ENCODE assay signal across 7 cellular contexts in the genomic region with DNA sequence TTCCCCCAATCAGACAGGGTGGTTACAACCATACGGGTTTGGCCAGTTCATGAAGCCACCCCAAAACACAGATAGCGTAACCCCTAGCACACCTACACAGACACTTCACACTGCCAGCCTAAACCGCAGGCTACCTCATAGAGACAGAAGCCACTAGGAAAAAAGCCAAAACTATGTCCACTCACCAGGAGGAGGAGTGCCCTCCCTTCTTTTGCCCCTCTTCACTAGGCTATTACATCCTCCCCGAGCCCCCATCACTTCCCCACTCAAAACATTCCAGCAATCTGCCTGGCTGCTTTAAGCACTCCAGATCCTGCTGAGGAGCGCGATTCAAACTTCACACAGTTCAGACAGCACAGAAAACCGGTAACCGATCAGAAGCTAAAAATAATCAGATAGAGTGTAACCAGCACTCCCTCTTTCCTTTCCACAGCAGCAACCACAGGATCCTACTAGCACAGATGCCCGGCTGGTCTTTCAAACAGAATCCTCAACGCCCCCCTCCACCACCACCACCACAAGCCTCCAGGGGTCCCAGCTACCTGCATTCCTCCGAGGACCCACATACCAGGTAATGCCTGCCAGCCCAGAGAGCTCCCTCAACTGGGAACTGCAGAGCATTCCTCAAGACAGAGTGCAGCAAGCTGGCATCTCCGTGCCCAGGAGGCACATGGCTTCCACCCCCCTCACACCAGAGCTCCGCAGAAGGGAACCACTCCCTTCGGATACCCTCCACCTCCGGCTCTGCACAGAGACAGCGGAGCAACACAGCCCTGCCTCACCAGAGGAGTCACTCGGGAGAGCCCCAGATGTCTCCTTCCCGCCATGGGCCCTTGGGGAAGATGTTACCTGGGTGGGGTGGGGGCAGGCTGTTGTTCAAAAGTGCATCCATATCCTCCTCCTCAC. TPM values are rescaled to one million over a fixed set of nuclear protein-coding genes. Genes with fewer than 3 reads are reported as not detected.
DNase-seq lines count a peak whose midpoint lies in the region; ATAC-seq, FAIRE-seq and TF ChIP-seq lines count a peak whose summit lies in the region.

No MANE protein-coding gene starts in this region.

- ATAC-seq in GM23338, result peak; percentile 51
- peak; percentile 33 to 34 for ATAC-seq in stimulated activated naive B cell treated with anti-CD40 and anti-IgM and Interleukin-4, amounts not matched to agents 10 μg/mL and 1 μg/mL and 100 μg/mL, for 72 hours (replicated peaks)

- peak; percentile 82 for DNase-seq in GM23338 (ENCODE audit: low spot score)
- no peak for DNase-seq in SJCRH30
- peak in 1 of 2 donors; percentile 37 for DNase-seq in breast epithelium (ENCODE audit: low spot score in 2 of 2)
- no peak for DNase-seq in kidney
- no peak for DNase-seq in stimulated activated naive B cell treated with anti-CD40 and anti-IgM and Interleukin-4, amounts not matched to agents 10 μg/mL and 1 μg/mL and 100 μg/mL, for 72 hours
- no peak for DNase-seq in NCI-H1105 (lab: John Stamatoyannopoulos, UW)
- DNase-seq in SHP77 (lab: John Stamatoyannopoulos, UW), result no peak

- H3K27ac Mint-ChIP-seq in GM23338, result peak overlapping the region; percentile 74
- H3K27ac Mint-ChIP-seq in stimulated activated naive B cell treated with anti-CD40 and anti-IgM and Interleukin-4, amounts not matched to agents 10 μg/mL and 1 μg/mL and 100 μg/mL, for 72 hours, result peak overlapping the region; percentile 91

- peak overlapping the region; percentile 11 to 62 for H3K9ac ChIP-seq in kidney (ENCODE audit: low read length in 2 of 2)

- H3F3A ChIP-seq in GM23338 (replicated peaks; ENCODE audit: low read depth), result peaks cover 20% of the 10 kb centered on the region; the same call in 1 of the 2 replicates

- H3K36me3 ChIP-seq in GM23338 (ENCODE audit: insufficient read depth) (peaks cover 24% of the 10 kb centered on the region), SJCRH30 (peaks cover 42% of the 10 kb centered on the region), breast epithelium (peaks cover 6% of the 10 kb centered on the region), kidney (ENCODE audit: control insufficient read depth in 1 of 2, insufficient read depth in 2 of 2, low read length in 2 of 2) (peaks cover 15 to 17% of the 10 kb centered on the region in 2 donors)

- intact Hi-C loops in breast epithelium (cut with DNase I; ENCODE audit: low total_unique reads), result no loop called here
- intact Hi-C loops in kidney (cut with DNase I), result no loop called here

- no peak overlapping the region for H2AFZ ChIP-seq in GM23338

- peak overlapping the region; percentile 96 for H3K4me2 ChIP-seq in GM23338

- H3K4me1 Mint-ChIP-seq in GM23338, result peaks cover 28% of the 10 kb centered on the region
- H3K4me1 Mint-ChIP-seq in stimulated activated naive B cell treated with anti-CD40 and anti-IgM and Interleukin-4, amounts not matched to agents 10 μg/mL and 1 μg/mL and 100 μg/mL, for 72 hours, result peaks cover 36 to 60% of the 10 kb centered on the region in 2 donors

- H3K36me3 Mint-ChIP-seq in GM23338 (ENCODE audit: low read depth), result peaks cover 52% of the 10 kb centered on the region
- peaks cover 38 to 48% of the 10 kb centered on the region in 2 donors for H3K36me3 Mint-ChIP-seq in stimulated activated naive B cell treated with anti-CD40 and anti-IgM and Interleukin-4, amounts not matched to agents 10 μg/mL and 1 μg/mL and 100 μg/mL, for 72 hours

- TF ChIP-seq CTCF in GM23338 (conservative IDR thresholded peaks at IDR 0.05; ENCODE audit: low read depth in 2 of 2) (0 out of 4 replicates have a peak, but pooled peaks have one; percentile 6 to 11), breast epithelium (IDR thresholded peaks at IDR 0.05) (no peak), kidney (IDR thresholded peaks at IDR 0.05; ENCODE audit: borderline replicate concordance, extremely low read depth, insufficient read depth) (no peak)

- H3K9me3 ChIP-seq in SJCRH30 (replicated peaks) (no peaks in the 10 kb centered on the region), breast epithelium (no peaks in the 10 kb centered on the region), kidney (ENCODE audit: control insufficient read depth in 1 of 2, low read length in 2 of 2) (no peaks in the 10 kb centered on the region)

- no peak overlapping the region; the same call in 2 of the 3 replicates for H3K4me3 Mint-ChIP-seq in GM23338
- H3K4me3 Mint-ChIP-seq in stimulated activated naive B cell treated with anti-CD40 and anti-IgM and Interleukin-4, amounts not matched to agents 10 μg/mL and 1 μg/mL and 100 μg/mL, for 72 hours, result no peak overlapping the region

- no peaks in the 10 kb centered on the region for H3K27me3 ChIP-seq in GM23338 (ENCODE audit: insufficient read depth)
- H3K27me3 ChIP-seq in SJCRH30, result no peaks in the 10 kb centered on the region
- H3K27me3 ChIP-seq in breast epithelium, result no peaks in the 10 kb centered on the region

- peaks cover 33% of the 10 kb centered on the region for H4K20me1 ChIP-seq in GM23338 (replicated peaks; ENCODE audit: insufficient read depth)

- H3K4me1 ChIP-seq in GM23338 (ENCODE audit: insufficient read depth), result peaks cover 29% of the 10 kb centered on the region
- peaks cover 39% of the 10 kb centered on the region for H3K4me1 ChIP-seq in SJCRH30
- peaks cover 12 to 22% of the 10 kb centered on the region in 2 donors for H3K4me1 ChIP-seq in breast epithelium
- peaks cover 15 to 23% of the 10 kb centered on the region in 2 donors for H3K4me1 ChIP-seq in kidney (ENCODE audit: control insufficient read depth in 1 of 2, insufficient read depth in 1 of 2, low read depth in 1 of 2, low read length in 2 of 2)

- H3K27ac ChIP-seq in GM23338 (ENCODE audit: low read depth) (no peak overlapping the region), SJCRH30 (no peak overlapping the region), breast epithelium (peak overlapping the region; percentile 98 to 100), kidney (ENCODE audit: low read depth in 2 of 2, low read length in 2 of 2) (peak overlapping the region; percentile 70 to 97)

- TF ChIP-seq POLR2A in breast epithelium (IDR thresholded peaks at IDR 0.05), result no peak

- no peaks in the 10 kb centered on the region; the same call in 2 of the 3 replicates for H3K9me3 Mint-ChIP-seq in GM23338
- no peaks in the 10 kb centered on the region for H3K9me3 Mint-ChIP-seq in stimulated activated naive B cell treated with anti-CD40 and anti-IgM and Interleukin-4, amounts not matched to agents 10 μg/mL and 1 μg/mL and 100 μg/mL, for 72 hours

- peaks cover 11% of the 10 kb centered on the region for H3K27me3 Mint-ChIP-seq in GM23338 (ENCODE audit: insufficient read depth, low read depth, poor library complexity)
- H3K27me3 Mint-ChIP-seq in stimulated activated naive B cell treated with anti-CD40 and anti-IgM and Interleukin-4, amounts not matched to agents 10 μg/mL and 1 μg/mL and 100 μg/mL, for 72 hours, result no peaks in the 10 kb centered on the region

- FAIRE-seq in kidney (lab: Jason Lieb, UNC), result no peak

- H3K4me3 ChIP-seq in GM23338, result peak overlapping the region; percentile 88
- H3K4me3 ChIP-seq in SJCRH30, result peak overlapping the region; percentile 91
- H3K4me3 ChIP-seq in breast epithelium, result peak overlapping the region; percentile 97 to 99 (median 98)
- H3K4me3 ChIP-seq in kidney (ENCODE audit: low read length in 2 of 2), result peak overlapping the region; percentile 70 to 82

- peaks cover 48% of the 10 kb centered on the region for H3K79me2 ChIP-seq in GM23338 (replicated peaks; ENCODE audit: insufficient read depth)

- peaks cover 6% of the 10 kb centered on the region; the same call in 1 of the 2 replicates for H3K9me2 ChIP-seq in GM23338 (ENCODE audit: insufficient read depth)

TF ChIP-seq in GM23338, 12 proteins besides CTCF, POLR2A, EP300 and RAD21:
- TF ChIP-seq POLR2AphosphoS5 (IDR thresholded peaks at IDR 0.05; ENCODE audit: low read depth) (peak; percentile 22; the same call in 1 of the 2 replicates), JUNB (IDR thresholded peaks at IDR 0.05; ENCODE audit: unreplicated experiment) (no peak)

RNA-seq across cellular contexts. Expression of gene CHD4, which starts 1.5 kb away (rescaled TPM):
- 301 and 351 TPM in 2 replicates for total RNA-seq in GM23338 (2014; rRNA removed; shearing (Covaris generic))
- polyA plus RNA-seq in GM23338 (2016; fragmentation: Nextera tagmentation; extraction: Ambion mirVana) (317 and 370 TPM in 2 replicates), kidney (ENCODE audit: insufficient read depth, low read depth, low replicate concordance) (109 TPM)
- total RNA-seq in SJCRH30 (2014; rRNA removed; shearing (Covaris generic)), result 300 and 311 TPM in 2 replicates
- total RNA-seq in breast epithelium (100 to 1,000 TPM; 162 to 227 (median 203) TPM), kidney (224 TPM)

RNA-seq across cellular contexts. Expression of gene LPAR5, which starts 30.1 kb away (rescaled TPM):
- 0.38 and 0.89 TPM in 2 replicates for total RNA-seq in GM23338 (2014; rRNA removed; shearing (Covaris generic))
- polyA plus RNA-seq in GM23338 (2016; fragmentation: Nextera tagmentation; extraction: Ambion mirVana) (0.32 and 0.38 TPM in 2 replicates), kidney (ENCODE audit: insufficient read depth, low read depth, low replicate concordance) (0.97 TPM)
- total RNA-seq in SJCRH30 (2014; rRNA removed; shearing (Covaris generic)), result not detected in 2 replicates
- total RNA-seq in breast epithelium (1 to 10 TPM in 2 of 3 donors, under 1 TPM in 1; 0.98 to 1.8 (median 1.8) TPM), kidney (4.9 TPM)

RNA-seq across cellular contexts. Expression of gene NOP2, which starts 37.6 kb away (rescaled TPM):
- total RNA-seq in GM23338 (2014; rRNA removed; shearing (Covaris generic)), result 67.2 and 67.9 TPM in 2 replicates
- 63.3 and 63.4 TPM in 2 replicates for polyA plus RNA-seq in GM23338 (2016; fragmentation: Nextera tagmentation; extraction: Ambion mirVana)
- total RNA-seq in SJCRH30 (2014; rRNA removed; shearing (Covaris generic)), result 63.8 and 67.7 TPM in 2 replicates
- 10 to 100 TPM; 30.6 to 37.6 (median 31.5) TPM for total RNA-seq in breast epithelium
- total RNA-seq in kidney, result 29.7 TPM
- polyA plus RNA-seq in kidney (ENCODE audit: insufficient read depth, low read depth, low replicate concordance), result 12.2 TPM

RNA-seq across cellular contexts. Expression of gene ACRBP, which starts 41.6 kb away (rescaled TPM):
- 2.2 TPM in 1 of 2 replicates, not detected in the other for total RNA-seq in GM23338 (2014; rRNA removed; shearing (Covaris generic))
- polyA plus RNA-seq in GM23338 (2016; fragmentation: Nextera tagmentation; extraction: Ambion mirVana) (0.70 TPM in 1 of 2 replicates, not detected in the other), kidney (ENCODE audit: insufficient read depth, low read depth, low replicate concordance) (2.1 TPM)
- 0.28 TPM in 1 of 2 replicates, not detected in the other for total RNA-seq in SJCRH30 (2014; rRNA removed; shearing (Covaris generic))
- total RNA-seq in breast epithelium (1 to 10 TPM in 1 of 3 donors, under 1 TPM in 2; 0.59 to 2.4 (median 0.66) TPM), kidney (3.4 TPM)

RNA-seq across cellular contexts. Expression of gene IFFO1, which starts 49.8 kb away (rescaled TPM):
- 8.8 and 12.9 TPM in 2 replicates for total RNA-seq in GM23338 (2014; rRNA removed; shearing (Covaris generic))
- 8.9 and 11.2 TPM in 2 replicates for polyA plus RNA-seq in GM23338 (2016; fragmentation: Nextera tagmentation; extraction: Ambion mirVana)
- 10.3 and 13.8 TPM in 2 replicates for total RNA-seq in SJCRH30 (2014; rRNA removed; shearing (Covaris generic))
- 10 to 100 TPM in 2 of 3 donors, 1 to 10 TPM in 1; 7.2 to 22.4 (median 15.7) TPM for total RNA-seq in breast epithelium
- total RNA-seq in kidney, result 21.5 TPM
- 11.5 TPM for polyA plus RNA-seq in kidney (ENCODE audit: insufficient read depth, low read depth, low replicate concordance)

Comparison
In these comparisons a context has a peak if more than half of its experiments do, and no peak if none do; other contexts are left out.
1. H3K27ac ChIP-seq: peak in breast epithelium (2 of 2) and kidney (2 of 2); none in GM23338 (single experiment) and SJCRH30 (single experiment).
2. CTCF ChIP-seq: peak in GM23338 (2 of 2); none in breast epithelium (0 of 3) and kidney (single experiment).
3. Peak in every context shown above with its lines, with median percentiles within 50 percentile points of each other: H3K4me3 ChIP-seq.